ENCODE assay signal across 8 cellular contexts in genomic region chr17:62627904-62628603, GRCh38. TPM values are rescaled to one million over a fixed set of nuclear protein-coding genes. Genes with fewer than 3 reads are reported as not detected.
DNase-seq lines count a peak whose midpoint lies in the region; ATAC-seq and TF ChIP-seq lines count a peak whose summit lies in the region.

No MANE protein-coding gene starts in this region.

- DNase-seq in Calu3 (peak; percentile 3), HT1080 (ENCODE audit: low read depth) (peak; percentile 27), fibroblast of pulmonary artery (ENCODE audit: low read depth) (peak; percentile 79), neural progenitor cell (ENCODE audit: low spot score) (peak; percentile 48), upper lobe of left lung (peak in 1 of 2 donors; percentile 89)
- DNase-seq in activated CD8-positive, alpha-beta memory T cell treated with anti-CD3 and anti-CD28 coated beads, Interleukin-2, amount 50 U/mL, for 4 hours = peak; percentile 49

- H3K4me3 Mint-ChIP-seq in Calu3 (ENCODE audit: low read depth, unreplicated experiment) = peak overlapping the region; percentile 71
- peak overlapping the region; percentile 98 for H3K4me3 Mint-ChIP-seq in neural progenitor cell

- H3K4me1 Mint-ChIP-seq in Calu3 (ENCODE audit: low read depth, unreplicated experiment) (peaks cover 5% of the 10 kb centered on the region), neural progenitor cell (peaks cover 43% of the 10 kb centered on the region)

- peak overlapping the region; percentile 87 for H3K4me2 ChIP-seq in neural progenitor cell

- H2AFZ ChIP-seq in neural progenitor cell (replicated peaks) = peak overlapping the region; percentile 74

- H4K20me1 ChIP-seq in neural progenitor cell (ENCODE audit: low read depth) = peaks cover 36% of the 10 kb centered on the region

- peaks cover 31% of the 10 kb centered on the region for H3F3A ChIP-seq in neural progenitor cell (ENCODE audit: low read depth)

- no peak for TF ChIP-seq CTCF in Calu3 (IDR thresholded peaks at IDR 0.05; ENCODE audit: unreplicated experiment)
- TF ChIP-seq CTCF in fibroblast of pulmonary artery (IDR thresholded peaks at IDR 0.05; ENCODE audit: low read length, missing control alignments) = no peak
- TF ChIP-seq CTCF in neural progenitor cell (IDR thresholded peaks at IDR 0.05) = no peak
- no peak for TF ChIP-seq CTCF in upper lobe of left lung (IDR thresholded peaks at IDR 0.05)

- no peak for TF ChIP-seq POLR2A in upper lobe of left lung (IDR thresholded peaks at IDR 0.05)

- 0 to 1% methylated on average over 12 to 54 of the region's 61 CpGs for WGBS in upper lobe of left lung, 2 donors

- intact Hi-C loops in Calu3 (cut with micrococcal nuclease; ENCODE audit: unreplicated experiment) = no loop called here

- H3K27me3 ChIP-seq in neural progenitor cell (no peaks in the 10 kb centered on the region), upper lobe of left lung (peaks cover 0 to 14% (median 1%) of the 10 kb centered on the region in 4 donors)

- H3K4me1 ChIP-seq in neural progenitor cell = peaks cover 37% of the 10 kb centered on the region
- H3K4me1 ChIP-seq in upper lobe of left lung = peaks cover 32 to 54% (median 45%) of the 10 kb centered on the region in 4 donors

- H3K27ac ChIP-seq in neural progenitor cell = no peak overlapping the region
- peak overlapping the region; percentile 81 to 87 (median 86) for H3K27ac ChIP-seq in upper lobe of left lung

- peaks cover 44% of the 10 kb centered on the region for H3K79me2 ChIP-seq in neural progenitor cell (ENCODE audit: low read depth)

- no peak overlapping the region for H3K9ac ChIP-seq in neural progenitor cell

- TF ChIP-seq EP300 in upper lobe of left lung (IDR thresholded peaks at IDR 0.05) = no peak

- no TSS peak for BruUV-seq in Calu3 (replicated peaks; lab: Mats Ljungman, UMichigan)

- H3K4me3 ChIP-seq in fibroblast of pulmonary artery (replicated peaks; ENCODE audit: low read depth, low read length) = peak overlapping the region; percentile 80
- peak overlapping the region; percentile 83 for H3K4me3 ChIP-seq in neural progenitor cell
- peak overlapping the region; percentile 48 to 64 (median 57) for H3K4me3 ChIP-seq in upper lobe of left lung

- peaks cover 17% of the 10 kb centered on the region for H3K27me3 Mint-ChIP-seq in Calu3 (ENCODE audit: unreplicated experiment)
- peaks cover 16% of the 10 kb centered on the region for H3K27me3 Mint-ChIP-seq in neural progenitor cell (ENCODE audit: insufficient read depth, low read depth)

- ATAC-seq in upper lobe of left lung (ENCODE audit: low FRiP score in 2 of 2) (peak in 1 of 2 donors; percentile 58), HG03439 (IDR thresholded peaks at IDR 0.05; ENCODE audit: unreplicated experiment) (no peak), GM21717 (IDR thresholded peaks at IDR 0.05; ENCODE audit: unreplicated experiment) (no peak)

- H3K9me3 Mint-ChIP-seq in Calu3 (ENCODE audit: low read depth, unreplicated experiment) (no peaks in the 10 kb centered on the region), neural progenitor cell (no peaks in the 10 kb centered on the region)

- no peaks in the 10 kb centered on the region for H3K36me3 ChIP-seq in neural progenitor cell
- H3K36me3 ChIP-seq in upper lobe of left lung = no peaks in the 10 kb centered on the region

- H3K9me3 ChIP-seq in neural progenitor cell (ENCODE audit: low read depth) (no peaks in the 10 kb centered on the region), upper lobe of left lung (no peaks in the 10 kb centered on the region)

- CTCF ChIA-PET in Calu3 (lab: Charles Lee) = no interaction called here

- no peak overlapping the region for H3K27ac Mint-ChIP-seq in Calu3 (ENCODE audit: unreplicated experiment)
- peak overlapping the region; percentile 93 for H3K27ac Mint-ChIP-seq in neural progenitor cell

- H3K36me3 Mint-ChIP-seq in Calu3 (ENCODE audit: insufficient read depth, unreplicated experiment) = peaks cover 14% of the 10 kb centered on the region
- H3K36me3 Mint-ChIP-seq in neural progenitor cell = no peaks in the 10 kb centered on the region

RNA-seq across cellular contexts. Expression of gene MRC2, which starts 0.6 kb away (rescaled TPM):
- total RNA-seq in Calu3 (2022) (2.3 and 2.6 TPM in 2 replicates), neural progenitor cell (ENCODE audit: low replicate concordance) (24.6 and 88.2 TPM in 2 replicates), upper lobe of left lung (100 to 1,000 TPM in 4 of 6 donors, 10 to 100 TPM in 2; 32.1 to 185 (median 116) TPM)
- total RNA-seq in HT1080 (2014; rRNA removed; shearing (Covaris generic)) = 69.9 and 70.5 TPM in 2 replicates
- 53.5 and 56.0 TPM in 2 replicates for polyA plus RNA-seq in HT1080 (2015; cell fraction: cytosol; rRNA removed)
- 234 and 254 TPM in 2 replicates for polyA plus RNA-seq in HT1080 (2015; cell fraction: nucleus; rRNA removed)
